20 cellular contexts compared by ENCODE assay signal in the genomic region with DNA sequence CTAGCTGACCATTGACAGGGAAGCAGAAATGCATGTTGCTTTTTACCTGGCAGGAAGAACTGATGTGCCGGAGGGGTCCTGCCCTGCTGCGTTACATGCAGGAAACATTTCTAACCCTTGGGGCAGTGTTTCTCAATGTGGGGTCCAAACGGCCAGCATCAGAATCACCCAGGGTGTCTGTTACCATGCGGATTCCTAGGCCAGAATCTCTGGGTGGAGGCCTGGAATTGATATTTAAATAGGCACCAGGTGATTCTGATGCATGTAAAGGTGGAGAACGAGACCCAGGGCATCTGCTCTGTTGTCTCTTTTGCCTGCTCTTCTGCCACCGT.
A peak's percentile ranks its signal among the peaks of the same experiment; 100 is the strongest.
DNase-seq lines count a peak whose midpoint lies in the region; ATAC-seq and TF ChIP-seq lines count a peak whose summit lies in the region.
"Had no signal": no experiment of that assay in that cellular context is flagged by ENCODE, and none has a peak within 500 bp of the region (broad histone marks: within the 10 kb centered on the region; RNA-seq: fewer than 3 reads in every experiment).

No MANE protein-coding gene starts in this region.

- peaks cover 0 to 4% (median 0%) of the 10 kb centered on the region in 8 donors for H3K9me3 Mint-ChIP-seq in CD4-positive, alpha-beta memory T cell
- H3K9me3 Mint-ChIP-seq in activated T-helper 17 cell treated with anti-CD3 and anti-CD28 coated beads, Interleukin-2, amount 50 U/mL, for 72 hours = peaks cover 6% of the 10 kb centered on the region
- H3K9me3 Mint-ChIP-seq: activated CD4-positive, alpha-beta T cell treated with anti-CD3 and anti-CD28 coated beads, Interleukin-2, amount 10 ng/mL, durations not matched to agents 7 days and 5 days had no signal

- H3K27ac ChIP-seq in esophagus squamous epithelium = peak overlapping the region in 3 of 4 donors; percentile 63 to 84 (median 64)
- H3K27ac ChIP-seq in stomach = peak overlapping the region; percentile 11 to 76 (median 46)
- no peak overlapping the region for H3K27ac ChIP-seq in CD4-positive, alpha-beta memory T cell (ENCODE audit: low read depth, low read length)
- H3K27ac ChIP-seq in right atrium auricular region = no peak overlapping the region

- no peak overlapping the region for H3K27ac Mint-ChIP-seq in CD4-positive, alpha-beta memory T cell
- H3K27ac Mint-ChIP-seq in activated T-helper 17 cell treated with anti-CD3 and anti-CD28 coated beads, Interleukin-2, amount 50 U/mL, for 72 hours = no peak overlapping the region
- H3K27ac Mint-ChIP-seq: activated CD4-positive, alpha-beta T cell treated with anti-CD3 and anti-CD28 coated beads, Interleukin-2, amount 10 ng/mL, durations not matched to agents 7 days and 5 days; B cell; immature natural killer cell had no signal

- no peak for TF ChIP-seq EP300 in stomach (IDR thresholded peaks at IDR 0.05)

- POLR2A ChIA-PET in CD4-positive, alpha-beta memory T cell (lab: Charles Lee; ENCODE audit: partially characterized antibody) = no interaction called here

- no peaks in the 10 kb centered on the region for H3K36me3 Mint-ChIP-seq in CD4-positive, alpha-beta memory T cell
- H3K36me3 Mint-ChIP-seq in activated T-helper 17 cell treated with anti-CD3 and anti-CD28 coated beads, Interleukin-2, amount 50 U/mL, for 72 hours (ENCODE audit: low read depth) = no peaks in the 10 kb centered on the region
- H3K36me3 Mint-ChIP-seq: immature natural killer cell had no signal

- no peaks in the 10 kb centered on the region for H3K36me3 ChIP-seq in H7 (replicated peaks; ENCODE audit: control insufficient read depth, insufficient read depth, low read length)
- no peaks in the 10 kb centered on the region for H3K36me3 ChIP-seq in esophagus squamous epithelium
- H3K36me3 ChIP-seq in stomach = no peaks in the 10 kb centered on the region
- no peaks in the 10 kb centered on the region for H3K36me3 ChIP-seq in CD4-positive, alpha-beta memory T cell (ENCODE audit: insufficient read depth, low read length)
- no peaks in the 10 kb centered on the region for H3K36me3 ChIP-seq in right atrium auricular region

- H3K4me1 ChIP-seq in esophagus squamous epithelium (peaks cover 0 to 16% (median 0%) of the 10 kb centered on the region in 3 donors), stomach (peaks cover 0 to 60% (median 17%) of the 10 kb centered on the region in 4 donors), right atrium auricular region (peaks cover 0 to 12% of the 10 kb centered on the region in 2 donors)
- no peaks in the 10 kb centered on the region for H3K4me1 ChIP-seq in CD4-positive, alpha-beta memory T cell (ENCODE audit: insufficient read depth, low read length)

- ATAC-seq in activated T-helper 17 cell treated with anti-CD3 and anti-CD28 coated beads, Interleukin-2, amount 50 U/mL, for 72 hours (replicated peaks) = no peak
- ATAC-seq: HCT116, PC-3, right cardiac atrium had no signal

- H3K4me1 Mint-ChIP-seq in CD4-positive, alpha-beta memory T cell = no peaks in the 10 kb centered on the region
- no peaks in the 10 kb centered on the region for H3K4me1 Mint-ChIP-seq in activated T-helper 17 cell treated with anti-CD3 and anti-CD28 coated beads, Interleukin-2, amount 50 U/mL, for 72 hours
- H3K4me1 Mint-ChIP-seq: activated CD4-positive, alpha-beta T cell treated with anti-CD3 and anti-CD28 coated beads, Interleukin-2, amount 10 ng/mL, durations not matched to agents 7 days and 5 days; B cell; immature natural killer cell had no signal

- TF ChIP-seq CTCF in esophagus squamous epithelium (IDR thresholded peaks at IDR 0.05) (no peak), stomach (IDR thresholded peaks at IDR 0.05) (no peak), right atrium auricular region (IDR thresholded peaks at IDR 0.05) (no peak)

- H3K27me3 ChIP-seq in H7 (ENCODE audit: control insufficient read depth, insufficient read depth, low read length) = no peaks in the 10 kb centered on the region
- H3K27me3 ChIP-seq in esophagus squamous epithelium = no peaks in the 10 kb centered on the region
- H3K27me3 ChIP-seq in stomach = peaks cover 0 to 5% (median 0%) of the 10 kb centered on the region in 3 donors
- H3K27me3 ChIP-seq in CD4-positive, alpha-beta memory T cell (ENCODE audit: insufficient read depth, low read length) = no peaks in the 10 kb centered on the region
- no peaks in the 10 kb centered on the region for H3K27me3 ChIP-seq in right atrium auricular region

- no peak overlapping the region for H3K4me3 Mint-ChIP-seq in CD4-positive, alpha-beta memory T cell
- no peak overlapping the region for H3K4me3 Mint-ChIP-seq in activated T-helper 17 cell treated with anti-CD3 and anti-CD28 coated beads, Interleukin-2, amount 50 U/mL, for 72 hours
- H3K4me3 Mint-ChIP-seq: activated CD4-positive, alpha-beta T cell treated with anti-CD3 and anti-CD28 coated beads, Interleukin-2, amount 10 ng/mL, durations not matched to agents 7 days and 5 days; B cell; immature natural killer cell had no signal

- 49 to 55% methylated on average over 4 to 6 of the region's 6 CpGs for WGBS in esophagus squamous epithelium, 2 donors
- WGBS in stomach, 5 donors = 44 to 64% (median 60%) methylated on average over 6 of the region's 6 CpGs

- intact Hi-C loops in esophagus squamous epithelium (cut with DNase I) (no loop called here), stomach (cut with DNase I; ENCODE audit: low total_unique reads) (loop anchor here (10.0 kb wide), 1 partner anchor 75 kb away; no protein-coding TSS in a partner anchor)
- intact Hi-C loops in CD4-positive, alpha-beta memory T cell (cut with micrococcal nuclease) = no loop called here

- H3K4me3 ChIP-seq in H7 (ENCODE audit: insufficient read depth, low read depth, low read length) (no peak overlapping the region), esophagus squamous epithelium (no peak overlapping the region), stomach (no peak overlapping the region), right atrium auricular region (no peak overlapping the region)
- no peak overlapping the region for H3K4me3 ChIP-seq in CD4-positive, alpha-beta memory T cell (ENCODE audit: low read length in 2 of 2)

- CTCF ChIA-PET in CD4-positive, alpha-beta memory T cell (lab: Charles Lee; ENCODE audit: partially characterized antibody) = no interaction called here

- H3K27me3 Mint-ChIP-seq in CD4-positive, alpha-beta memory T cell = no peaks in the 10 kb centered on the region
- no peaks in the 10 kb centered on the region for H3K27me3 Mint-ChIP-seq in activated T-helper 17 cell treated with anti-CD3 and anti-CD28 coated beads, Interleukin-2, amount 50 U/mL, for 72 hours
- H3K27me3 Mint-ChIP-seq: activated CD4-positive, alpha-beta T cell treated with anti-CD3 and anti-CD28 coated beads, Interleukin-2, amount 10 ng/mL, durations not matched to agents 7 days and 5 days; B cell had no signal

- H3K9me3 ChIP-seq in esophagus squamous epithelium (no peaks in the 10 kb centered on the region), stomach (no peaks in the 10 kb centered on the region), right atrium auricular region (no peaks in the 10 kb centered on the region)
- no peaks in the 10 kb centered on the region for H3K9me3 ChIP-seq in CD4-positive, alpha-beta memory T cell (ENCODE audit: control insufficient read depth in 1 of 2, low read length in 2 of 2)

- TF ChIP-seq POLR2A in esophagus squamous epithelium (IDR thresholded peaks at IDR 0.05) (no peak), stomach (IDR thresholded peaks at IDR 0.05) (no peak)

- DNase-seq in H7 = peak; percentile 68
- DNase-seq in NCI-H345 (lab: John Stamatoyannopoulos, UW) = peak; percentile 82
- no peak for DNase-seq in esophagus squamous epithelium (lab: John Stamatoyannopoulos, UW)
- no peak for DNase-seq in stomach
- no peak for DNase-seq in CD4-positive, alpha-beta memory T cell
- DNase-seq in right atrium auricular region (ENCODE audit: low spot score) = no peak
- DNase-seq: activated CD4-positive, alpha-beta T cell treated with anti-CD3 and anti-CD28 coated beads, Interleukin-2, amount 10 ng/mL, durations not matched to agents 7 days and 5 days; activated CD8-positive, alpha-beta memory T cell treated with anti-CD3 and anti-CD28 coated beads, Interleukin-2, amount 50 U/mL, for 48 hours; activated effector memory CD4-positive, alpha-beta T cell treated with anti-CD3 and anti-CD28 coated beads, Interleukin-2, amount 50 U/mL, for 16 hours; GF-D8; immature natural killer cell; KG1; NCI-H2081 treated with DMSO at 0.1 percent for 48 hours; NCI-H526 treated with DMSO at 0.1 percent for 48 hours; occipital lobe; PC-3; right cardiac atrium had no signal

Comparison
In these comparisons a context has a peak if more than half of its experiments do, and no peak if none do; other contexts are left out.
1. DNase-seq: peak in H7 (single experiment) and NCI-H345 (single experiment); none in esophagus squamous epithelium (single experiment), stomach (single experiment), CD4-positive, alpha-beta memory T cell (0 of 5) and right atrium auricular region (single experiment).
2. H3K27ac ChIP-seq: peak in esophagus squamous epithelium (3 of 4) and stomach (5 of 5); none in CD4-positive, alpha-beta memory T cell (single experiment) and right atrium auricular region (0 of 2).